30 cellular contexts compared by ENCODE assay signal in genomic region chr1:184228558-184228957, GRCh38.
DNase-seq lines count a peak whose midpoint lies in the region; ATAC-seq and TF ChIP-seq lines count a peak whose summit lies in the region.
"Had no signal": no experiment of that assay in that cellular context is flagged by ENCODE, and none has a peak within 500 bp of the region (broad histone marks: within the 10 kb centered on the region; RNA-seq: fewer than 3 reads in every experiment).

No MANE protein-coding gene starts in this region.

- H3K4me1 ChIP-seq in IMR-90 (ENCODE audit: control insufficient read depth, insufficient read depth, low read length): no peaks in the 10 kb centered on the region; the same call in 1 of the 2 replicates
- H3K4me1 ChIP-seq: A549, BE2C, BLaER1, Caco-2 had no signal

- no peak overlapping the region for H3K18ac ChIP-seq in IMR-90 (ENCODE audit: low read depth, low read length)

- no peak overlapping the region for H2BK5ac ChIP-seq in IMR-90 (ENCODE audit: low read depth, low read length, poor library complexity, severe bottlenecking)

- in situ Hi-C loops in IMR-90 (cut with MboI; ENCODE audit: low sequenced_read_pairs): loop anchor here (10.0 kb wide), 1 partner anchor 436 kb away; no protein-coding TSS in a partner anchor

- no peaks in the 10 kb centered on the region; the same call in 1 of the 2 replicates for H3K9me1 ChIP-seq in IMR-90 (ENCODE audit: insufficient read depth, low read length)

- H3K9me3 ChIP-seq in IMR-90 (ENCODE audit: control insufficient read depth, insufficient read depth, low read length): no peaks in the 10 kb centered on the region
- H3K9me3 ChIP-seq: A549; BE2C; BLaER1; BLaER1 treated with 17β-estradiol and CSF1 and Interleukin-3, amounts not matched to agents 10 nM and 100 nM; Caco-2 had no signal

- H3K4ac ChIP-seq in IMR-90 (ENCODE audit: low read depth, low read length): no peak overlapping the region

- no peak overlapping the region for H4K5ac ChIP-seq in IMR-90 (ENCODE audit: low read depth, low read length)

- H4K20me1 ChIP-seq in IMR-90 (ENCODE audit: insufficient read depth, low read length): no peaks in the 10 kb centered on the region
- H4K20me1 ChIP-seq: BLaER1; BLaER1 treated with 17β-estradiol and CSF1 and Interleukin-3, amounts not matched to agents 10 nM and 100 nM had no signal

- no peak for TF ChIP-seq RAD21 in IMR-90 (IDR thresholded peaks at IDR 0.05; ENCODE audit: low read length)

- H2BK15ac ChIP-seq in IMR-90 (ENCODE audit: low read depth, low read length): no peak overlapping the region

- H3K79me1 ChIP-seq in IMR-90 (ENCODE audit: low read depth in 1 of 2, low read length in 2 of 2): no peaks in the 10 kb centered on the region

- intact Hi-C loops in IMR-90 (cut with micrococcal nuclease): loop anchor here (10.0 kb wide), 2 partner anchors 274 to 574 kb away; partner anchors contain the start of gene APOBEC4

- no peak overlapping the region for H3K27ac ChIP-seq in IMR-90 (ENCODE audit: insufficient read depth, low read length)
- H3K27ac ChIP-seq: 22Rv1; A549; BLaER1; BLaER1 treated with 17β-estradiol and CSF1 and Interleukin-3, amounts not matched to agents 10 nM and 100 nM; C4-2B had no signal

- H4K8ac ChIP-seq in IMR-90 (ENCODE audit: low read depth in 2 of 2, low read length in 2 of 2): no peak overlapping the region

- CTCF ChIA-PET in IMR-90 (lab: Yijun Ruan, JAX): interaction anchor here (0.6 kb wide), 1 partner anchor 233 kb away, joined by 3 read pairs; no protein-coding TSS in a partner anchor

- H2BK20ac ChIP-seq in IMR-90 (ENCODE audit: low read depth, low read length): no peak overlapping the region

- no peak overlapping the region for H3K14ac ChIP-seq in IMR-90 (replicated peaks; ENCODE audit: low read depth, low read length)

- no TSS peak for BruUV-seq in IMR-90 (replicated peaks; lab: Mats Ljungman, UMichigan)

- H3K9ac ChIP-seq in IMR-90 (ENCODE audit: low read depth, low read length): no peak overlapping the region
- H3K9ac ChIP-seq: BLaER1; BLaER1 treated with 17β-estradiol and CSF1 and Interleukin-3, amounts not matched to agents 10 nM and 100 nM had no signal

- H3K36me3 ChIP-seq in IMR-90 (ENCODE audit: control insufficient read depth, insufficient read depth, low read length): no peaks in the 10 kb centered on the region
- H3K36me3 ChIP-seq: BE2C; BLaER1; BLaER1 treated with 17β-estradiol and CSF1 and Interleukin-3, amounts not matched to agents 10 nM and 100 nM had no signal

- POLR2A ChIA-PET in IMR-90 (lab: Charles Lee; ENCODE audit: unreplicated experiment): no interaction called here

- H3K56ac ChIP-seq in IMR-90 (ENCODE audit: extremely low read depth, insufficient read depth, low read length): no peak overlapping the region

- H3K27me3 ChIP-seq in IMR-90 (ENCODE audit: control insufficient read depth, insufficient read depth, low read length): peaks cover 11% of the 10 kb centered on the region
- H3K27me3 ChIP-seq: BE2C; BLaER1; BLaER1 treated with 17β-estradiol and CSF1 and Interleukin-3, amounts not matched to agents 10 nM and 100 nM had no signal

- no peak overlapping the region for H3K4me2 ChIP-seq in IMR-90 (ENCODE audit: low read depth, low read length)
- H3K4me2 ChIP-seq: A549; BLaER1; BLaER1 treated with 17β-estradiol and CSF1 and Interleukin-3, amounts not matched to agents 10 nM and 100 nM had no signal

- no peak overlapping the region for H4K91ac ChIP-seq in IMR-90 (ENCODE audit: insufficient read depth, low read depth, low read length)

- TF ChIP-seq CTCF in IMR-90 (conservative IDR thresholded peaks at IDR 0.05; ENCODE audit: low read depth, low read length): no peak

- H2AFZ ChIP-seq in IMR-90 (replicated peaks; ENCODE audit: low read length, poor library complexity): no peak overlapping the region

- dilution Hi-C loops in IMR-90 (cut with HindIII; ENCODE audit: low sequenced_read_pairs, unreplicated experiment): no loop called here

- H2BK120ac ChIP-seq in IMR-90 (ENCODE audit: low read depth, low read length): no peak overlapping the region

- no peak overlapping the region for H2AK5ac ChIP-seq in IMR-90 (ENCODE audit: low read depth, low read length)

- WGBS in IMR-90 (ENCODE audit: extremely low coverage in 2 of 2, insufficient read length in 1 of 2), 2 experiments: no CpG with 5 or more reads among the region's 2 CpGs

- peak; percentile 69 for ATAC-seq in IMR-90 (ENCODE audit: low read depth)
- ATAC-seq: A549; CD8-positive, alpha-beta T cell had no signal

- H3K23ac ChIP-seq in IMR-90 (ENCODE audit: low read depth, low read length): no peak overlapping the region

- no peak for TF ChIP-seq POLR2A in IMR-90 (IDR thresholded peaks at IDR 0.05; ENCODE audit: low read depth, low read length)

- peak; percentile 14 for DNase-seq in DMS53 (lab: John Stamatoyannopoulos, UW)
- DNase-seq in DMS53 treated with DMSO at 0.1 percent for 48 hours (lab: John Stamatoyannopoulos, UW; ENCODE audit: unreplicated experiment): no peak
- DNase-seq in IMR-90: peak; percentile 51
- peak; percentile 49 for DNase-seq in iris pigment epithelial cell (ENCODE audit: low read depth)
- DNase-seq in cerebellar nuclear complex (lab: John Stamatoyannopoulos, UW): no peak
- no peak for DNase-seq in effector CD4-positive, alpha-beta T cell
- DNase-seq: 8988T; ACHN; AML-193; BE2C; C1 segment of cervical spinal cord; Caco-2; Calu3; CD4-positive, alpha-beta memory T cell; CD4-positive, alpha-beta T cell; CD4-positive, CD25-positive, alpha-beta regulatory T cell; CD8-positive, alpha-beta memory T cell; CD8-positive, alpha-beta T cell; COR-L47; DMS 273 treated with DMSO at 0.1 percent for 48 hours; DMS153; DMS79; DMS79 treated with DMSO at 0.1 percent for 48 hours; DND-41; EL had no signal

- no peak overlapping the region for H3K4me3 ChIP-seq in IMR-90 (ENCODE audit: insufficient read depth, low read depth, low read length)
- H3K4me3 ChIP-seq: A549; BLaER1; BLaER1 treated with 17β-estradiol and CSF1 and Interleukin-3, amounts not matched to agents 10 nM and 100 nM had no signal

- H2AK9ac ChIP-seq in IMR-90 (replicated peaks; ENCODE audit: low read depth, low read length, poor library complexity): no peak overlapping the region

TF ChIP-seq in IMR-90, 13 proteins besides CTCF, POLR2A, EP300 and RAD21:
- TF ChIP-seq RCOR1 (IDR thresholded peaks at IDR 0.05; ENCODE audit: insufficient replicate concordance, low read length) (no peak), FOS (IDR thresholded peaks at IDR 0.05; ENCODE audit: low read depth, low read length) (no peak), CEBPB (IDR thresholded peaks at IDR 0.05; ENCODE audit: low read depth, low read length) (no peak), MAZ (IDR thresholded peaks at IDR 0.05; ENCODE audit: borderline replicate concordance, low read depth, low read length) (no peak), SMC3 (IDR thresholded peaks at IDR 0.05; ENCODE audit: low read depth, low read length) (no peak)
- TF ChIP-seq, protein P1, sequence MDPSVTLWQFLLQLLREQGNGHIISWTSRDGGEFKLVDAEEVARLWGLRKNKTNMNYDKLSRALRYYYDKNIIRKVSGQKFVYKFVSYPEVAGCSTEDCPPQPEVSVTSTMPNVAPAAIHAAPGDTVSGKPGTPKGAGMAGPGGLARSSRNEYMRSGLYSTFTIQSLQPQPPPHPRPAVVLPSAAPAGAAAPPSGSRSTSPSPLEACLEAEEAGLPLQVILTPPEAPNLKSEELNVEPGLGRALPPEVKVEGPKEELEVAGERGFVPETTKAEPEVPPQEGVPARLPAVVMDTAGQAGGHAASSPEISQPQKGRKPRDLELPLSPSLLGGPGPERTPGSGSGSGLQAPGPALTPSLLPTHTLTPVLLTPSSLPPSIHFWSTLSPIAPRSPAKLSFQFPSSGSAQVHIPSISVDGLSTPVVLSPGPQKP (IDR thresholded peaks at IDR 0.05; ENCODE audit: borderline replicate concordance, low read depth, low read length): no peak

Comparison
In these comparisons a context has a peak if more than half of its experiments do, and no peak if none do; other contexts are left out.
1. DNase-seq: peak in DMS53 (single experiment), IMR-90 (single experiment) and iris pigment epithelial cell (single experiment); none in DMS53 treated with DMSO at 0.1 percent for 48 hours (single experiment), cerebellar nuclear complex (0 of 2) and effector CD4-positive, alpha-beta T cell (single experiment).